ENCODE assay signal across 27 cellular contexts in genomic region chr5:172729588-172729987, GRCh38.
"Had no signal": no experiment of that assay in that cellular context is flagged by ENCODE, and none has a peak within 500 bp of the region (broad histone marks: within the 10 kb centered on the region; RNA-seq: fewer than 3 reads in every experiment).

No MANE protein-coding gene starts in this region.

- H3K4me1 ChIP-seq: colonic mucosa had no signal

- H3K9me3 ChIP-seq: colonic mucosa, gastrocnemius medialis, pancreas, psoas muscle, stomach, tibial artery had no signal

- FAIRE-seq: endometrium, pancreas had no signal

- H3K27ac Mint-ChIP-seq: activated T-cell treated with anti-CD3 and anti-CD28 coated beads, Interleukin-2, amount 50 U/mL, for 72 hours; stimulated activated memory B cell treated with anti-CD40 and anti-IgM and Interleukin-4, amounts not matched to agents 10 μg/mL and 1 μg/mL and 100 μg/mL, for 72 hours had no signal

- H3K4me3 ChIP-seq: colonic mucosa, gastrocnemius medialis, hepatocyte, pancreas, psoas muscle, stomach, tibial artery had no signal

- H3K27ac ChIP-seq: colonic mucosa, epithelial cell of prostate, gastrocnemius medialis, hepatocyte, pancreas, psoas muscle, stomach had no signal

- H3K36me3 ChIP-seq: colonic mucosa, gastrocnemius medialis, pancreas, stomach, tibial artery had no signal

- H3K27me3 ChIP-seq: colonic mucosa, gastrocnemius medialis, hepatocyte, pancreas, stomach, tibial artery had no signal

- DNase-seq: activated CD4-positive, alpha-beta T cell treated with anti-CD3 and anti-CD28 coated beads for 4 hours; activated CD4-positive, alpha-beta T cell treated with anti-CD3 and anti-CD28 coated beads, Interleukin-2, amount 50 U/mL, for 4 hours; activated CD4-positive, CD25-positive, alpha-beta regulatory T cell; activated naive CD4-positive, alpha-beta T cell; activated T-cell treated with anti-CD3 and anti-CD28 coated beads for 4 hours; activated T-cell treated with anti-CD3 and anti-CD28 coated beads, Interleukin-2, amount 50 U/mL, for 72 hours; anterior cingulate cortex; colonic mucosa; effector CD8-positive, alpha-beta T cell; gastrocnemius medialis; islet precursor cell; left cardiac atrium; left ventricle myocardium superior; pancreas; psoas muscle; stimulated activated CD4-positive, alpha-beta T cell treated with anti-CD3 and anti-CD28 coated beads, Interleukin-1b, Interleukin-23, amount 100 ng/mL, for 48 hours; stimulated activated CD4-positive, alpha-beta T cell treated with anti-CD3 and anti-CD28 coated beads, Interleukin-4, amount 100 ng/mL, for 4 hours; stimulated activated CD8-positive, alpha-beta memory T cell treated with anti-CD3 and anti-CD28 coated beads, Interleukin-4, amount 100 ng/mL, for 48 hours; stomach had no signal

- ATAC-seq: activated naive CD4-positive, alpha-beta T cell treated with anti-CD3 and anti-CD28 coated beads, Interleukin-2, amount 50 U/mL, for 72 hours; activated T-cell treated with anti-CD3 and anti-CD28 coated beads, Interleukin-2, amount 50 U/mL, for 72 hours; gastrocnemius medialis; left cardiac atrium; left ventricle myocardium superior; pancreas; psoas muscle; right cardiac atrium; stimulated activated memory B cell treated with anti-CD40 and anti-IgM and Interleukin-4, amounts not matched to agents 10 μg/mL and 1 μg/mL and 100 μg/mL, for 72 hours had no signal

- H3K4me3 Mint-ChIP-seq: activated T-cell treated with anti-CD3 and anti-CD28 coated beads, Interleukin-2, amount 50 U/mL, for 72 hours; nephron; stimulated activated memory B cell treated with anti-CD40 and anti-IgM and Interleukin-4, amounts not matched to agents 10 μg/mL and 1 μg/mL and 100 μg/mL, for 72 hours had no signal

- H3K27me3 Mint-ChIP-seq: stimulated activated memory B cell treated with anti-CD40 and anti-IgM and Interleukin-4, amounts not matched to agents 10 μg/mL and 1 μg/mL and 100 μg/mL, for 72 hours had no signal

- H3K36me3 Mint-ChIP-seq: activated naive CD4-positive, alpha-beta T cell treated with anti-CD3 and anti-CD28 coated beads, Interleukin-2, amount 50 U/mL, for 72 hours; stimulated activated memory B cell treated with anti-CD40 and anti-IgM and Interleukin-4, amounts not matched to agents 10 μg/mL and 1 μg/mL and 100 μg/mL, for 72 hours had no signal

- H3K9me3 Mint-ChIP-seq: activated naive CD4-positive, alpha-beta T cell treated with anti-CD3 and anti-CD28 coated beads, Interleukin-2, amount 50 U/mL, for 72 hours; activated T-cell treated with anti-CD3 and anti-CD28 coated beads, Interleukin-2, amount 50 U/mL, for 72 hours; nephron; stimulated activated memory B cell treated with anti-CD40 and anti-IgM and Interleukin-4, amounts not matched to agents 10 μg/mL and 1 μg/mL and 100 μg/mL, for 72 hours had no signal
